In genomic region chr5:156155638-156156037, GRCh38 we compare ENCODE assay signal across 25 cellular contexts.
DNase-seq lines count a peak whose midpoint lies in the region; ATAC-seq, FAIRE-seq and TF ChIP-seq lines count a peak whose summit lies in the region.
"Had no signal": no experiment of that assay in that cellular context is flagged by ENCODE, and none has a peak within 500 bp of the region (broad histone marks: within the 10 kb centered on the region; RNA-seq: fewer than 3 reads in every experiment).

No MANE protein-coding gene starts in this region.

- DNase-seq in right lobe of liver (peak in 1 of 3 donors; percentile 53), HepG2 (ENCODE audit: low spot score) (no peak), body of pancreas (peak; percentile 27 to 55 (median 42)), left kidney (ENCODE audit: low read depth, low spot score) (peak; percentile 39), NCI-H510A (lab: John Stamatoyannopoulos, UW) (no peak), frontal cortex (ENCODE audit: low spot score in 2 of 2) (no peak), GM10248 (ENCODE audit: extremely low spot score) (no peak)
- no peak for DNase-seq in naive thymus-derived CD4-positive, alpha-beta T cell
- DNase-seq: activated CD4-positive, alpha-beta T cell treated with anti-CD3 and anti-CD28 coated beads for 1 hour; activated CD8-positive, alpha-beta T cell treated with anti-CD3 and anti-CD28 coated beads for 36 hours; activated effector memory CD4-positive, alpha-beta T cell treated with Interleukin-2 at 50 U/mL for 16 hours; activated naive CD8-positive, alpha-beta T cell treated with anti-CD3 and anti-CD28 coated beads, Interleukin-2, amount 10 ng/mL, durations not matched to agents 7 days and 5 days; CD8-positive, alpha-beta memory T cell; EL; heart left ventricle; KG1; NCI-H1436 treated with DMSO at 0.1 percent for 48 hours; NCI-H526; RPMI8226; stomach had no signal

- H3K4me3 ChIP-seq in right lobe of liver = no peak overlapping the region
- H3K4me3 ChIP-seq in HepG2 (replicated peaks in 1 of 3; ENCODE audit: insufficient read depth in 1 of 3, low read depth in 2 of 3, low read length in 3 of 3) = no peak overlapping the region
- no peak overlapping the region for H3K4me3 ChIP-seq in body of pancreas
- no peak overlapping the region for H3K4me3 ChIP-seq in naive thymus-derived CD4-positive, alpha-beta T cell (ENCODE audit: low read length)
- H3K4me3 ChIP-seq: heart left ventricle, stomach, tibial nerve had no signal

- no peak overlapping the region for H3K9ac ChIP-seq in HepG2 (ENCODE audit: insufficient read depth, low read depth, low read length)

- no peaks in the 10 kb centered on the region for H3K36me3 Mint-ChIP-seq in naive thymus-derived CD4-positive, alpha-beta T cell
- H3K36me3 Mint-ChIP-seq: activated naive CD8-positive, alpha-beta T cell treated with anti-CD3 and anti-CD28 coated beads, Interleukin-2, amount 10 ng/mL, durations not matched to agents 7 days and 5 days; CD8-positive, alpha-beta memory T cell had no signal

- 15% methylated on average over 4 of the region's 4 CpGs for WGBS in right lobe of liver (ENCODE audit: insufficient coverage, low coverage, low lambda C conversion rate, missing lambda C conversion rate)
- WGBS in HepG2 (ENCODE audit: low lambda C conversion rate) = 5% methylated on average over 4 of the region's 4 CpGs
- 13 to 14% methylated on average over 4 of the region's 4 CpGs for WGBS in body of pancreas, 2 donors

- H3K4me2 ChIP-seq in HepG2 (ENCODE audit: low read depth, low read length) = no peak overlapping the region

- no peaks in the 10 kb centered on the region for H3K27me3 ChIP-seq in right lobe of liver
- no peaks in the 10 kb centered on the region for H3K27me3 ChIP-seq in HepG2 (ENCODE audit: control insufficient read depth in 1 of 2, insufficient read depth in 2 of 2, low read length in 2 of 2)
- H3K27me3 ChIP-seq in body of pancreas = no peaks in the 10 kb centered on the region
- no peaks in the 10 kb centered on the region for H3K27me3 ChIP-seq in naive thymus-derived CD4-positive, alpha-beta T cell (ENCODE audit: control insufficient read depth in 2 of 2, insufficient read depth in 2 of 2, low read length in 2 of 2)
- H3K27me3 ChIP-seq: heart left ventricle, stomach, tibial nerve had no signal

- no peak for TF ChIP-seq POLR2A in right lobe of liver (IDR thresholded peaks at IDR 0.05)
- TF ChIP-seq POLR2A in HepG2 (IDR thresholded peaks at IDR 0.05; ENCODE audit: insufficient read depth in 1 of 2, low read depth in 2 of 2, low read length in 2 of 2) = no peak
- TF ChIP-seq POLR2A in body of pancreas (IDR thresholded peaks at IDR 0.05) = no peak

- H3K4me3 Mint-ChIP-seq in naive thymus-derived CD4-positive, alpha-beta T cell = no peak overlapping the region
- H3K4me3 Mint-ChIP-seq: activated CD8-positive, alpha-beta T cell treated with anti-CD3 and anti-CD28 coated beads for 36 hours; activated naive CD8-positive, alpha-beta T cell treated with anti-CD3 and anti-CD28 coated beads, Interleukin-2, amount 10 ng/mL, durations not matched to agents 7 days and 5 days; B cell; CD8-positive, alpha-beta memory T cell; central memory CD8-positive, alpha-beta T cell had no signal

- POLR2A ChIA-PET in HepG2 (lab: Yijun Ruan, JAX) = no interaction called here
- POLR2A ChIA-PET in naive thymus-derived CD4-positive, alpha-beta T cell (lab: Charles Lee) = no interaction called here
- POLR2A ChIA-PET in GM10248 (lab: Yijun Ruan, JAX) = no interaction called here

- TF ChIP-seq CTCF in right lobe of liver (IDR thresholded peaks at IDR 0.05) (no peak), HepG2 (CRISPR knock-in tag; IDR thresholded peaks at IDR 0.05) (no peak), body of pancreas (IDR thresholded peaks at IDR 0.05) (no peak), GM10248 (IDR thresholded peaks at IDR 0.05; ENCODE audit: control extremely low read depth, extremely low read depth, low read depth, missing control alignments) (no peak)

- no peak for FAIRE-seq in HepG2 (lab: Jason Lieb, UNC)
- no peak for FAIRE-seq in frontal cortex (lab: Jason Lieb, UNC)
- FAIRE-seq: astrocyte had no signal

- no peaks in the 10 kb centered on the region for H3K4me1 Mint-ChIP-seq in naive thymus-derived CD4-positive, alpha-beta T cell
- H3K4me1 Mint-ChIP-seq: activated naive CD8-positive, alpha-beta T cell treated with anti-CD3 and anti-CD28 coated beads, Interleukin-2, amount 10 ng/mL, durations not matched to agents 7 days and 5 days; B cell; CD8-positive, alpha-beta memory T cell; central memory CD8-positive, alpha-beta T cell had no signal

- peak; percentile 54 to 80 (median 66) for ATAC-seq in right lobe of liver
- ATAC-seq in HepG2 = no peak
- ATAC-seq in body of pancreas = no peak
- no peak for ATAC-seq in naive thymus-derived CD4-positive, alpha-beta T cell
- ATAC-seq: activated CD8-positive, alpha-beta T cell treated with anti-CD3 and anti-CD28 coated beads for 36 hours; heart left ventricle had no signal

- H3K9me3 Mint-ChIP-seq in naive thymus-derived CD4-positive, alpha-beta T cell = no peaks in the 10 kb centered on the region
- H3K9me3 Mint-ChIP-seq: activated CD8-positive, alpha-beta T cell treated with anti-CD3 and anti-CD28 coated beads for 36 hours; activated naive CD8-positive, alpha-beta T cell treated with anti-CD3 and anti-CD28 coated beads, Interleukin-2, amount 10 ng/mL, durations not matched to agents 7 days and 5 days; CD8-positive, alpha-beta memory T cell; central memory CD8-positive, alpha-beta T cell had no signal

- in situ Hi-C loops in HepG2 (cut with HindIII; ENCODE audit: extremely low pct_ligation_motif_present, low pct_unique_long_range_greater_than_20kb) = no loop called here

- TF ChIP-seq RAD21 in HepG2 (CRISPR knock-in tag; IDR thresholded peaks at IDR 0.05) = no peak

- H3K27me3 Mint-ChIP-seq in naive thymus-derived CD4-positive, alpha-beta T cell = peaks cover under 1 to 15% (median 5%) of the 10 kb centered on the region in 5 donors
- H3K27me3 Mint-ChIP-seq: activated CD8-positive, alpha-beta T cell treated with anti-CD3 and anti-CD28 coated beads for 36 hours; B cell; progenitor cell of endocrine pancreas had no signal

- BruUV-seq in HepG2 (replicated peaks; lab: Mats Ljungman, UMichigan) = no TSS peak

- H3K9me3 ChIP-seq in right lobe of liver (no peaks in the 10 kb centered on the region), HepG2 (ENCODE audit: low read length) (no peaks in the 10 kb centered on the region), body of pancreas (no peaks in the 10 kb centered on the region)
- no peaks in the 10 kb centered on the region for H3K9me3 ChIP-seq in naive thymus-derived CD4-positive, alpha-beta T cell (ENCODE audit: control insufficient read depth in 2 of 3, low read length in 3 of 3)
- H3K9me3 ChIP-seq: heart left ventricle, stomach, tibial nerve had no signal

- no peak overlapping the region for H3K27ac Mint-ChIP-seq in naive thymus-derived CD4-positive, alpha-beta T cell
- H3K27ac Mint-ChIP-seq: activated CD8-positive, alpha-beta T cell treated with anti-CD3 and anti-CD28 coated beads for 36 hours; activated naive CD8-positive, alpha-beta T cell treated with anti-CD3 and anti-CD28 coated beads, Interleukin-2, amount 10 ng/mL, durations not matched to agents 7 days and 5 days; B cell; CD8-positive, alpha-beta memory T cell; progenitor cell of endocrine pancreas had no signal

- H3K27ac ChIP-seq in right lobe of liver (no peak overlapping the region), HepG2 (ENCODE audit: extremely low read length, insufficient read depth, low read length) (no peak overlapping the region), body of pancreas (no peak overlapping the region)
- no peak overlapping the region for H3K27ac ChIP-seq in naive thymus-derived CD4-positive, alpha-beta T cell (ENCODE audit: low read depth, low read length)
- H3K27ac ChIP-seq: heart left ventricle, stomach, tibial nerve had no signal

- H2AFZ ChIP-seq in HepG2 (ENCODE audit: low read length) = no peak overlapping the region

- H3K36me3 ChIP-seq in right lobe of liver (no peaks in the 10 kb centered on the region), HepG2 (replicated peaks in 1 of 2; ENCODE audit: control insufficient read depth in 1 of 2, insufficient read depth in 2 of 2, low read length in 2 of 2) (no peaks in the 10 kb centered on the region), body of pancreas (replicated peaks in 1 of 2; ENCODE audit: insufficient read depth in 1 of 2, low read depth in 2 of 2) (no peaks in the 10 kb centered on the region)
- H3K36me3 ChIP-seq in naive thymus-derived CD4-positive, alpha-beta T cell (ENCODE audit: control insufficient read depth in 2 of 3, insufficient read depth in 3 of 3, low read length in 3 of 3) = no peaks in the 10 kb centered on the region
- H3K36me3 ChIP-seq: heart left ventricle, stomach, tibial nerve had no signal

- H3K4me1 ChIP-seq in right lobe of liver (no peaks in the 10 kb centered on the region), HepG2 (ENCODE audit: insufficient read depth, low read length) (no peaks in the 10 kb centered on the region), body of pancreas (no peaks in the 10 kb centered on the region)
- H3K4me1 ChIP-seq in naive thymus-derived CD4-positive, alpha-beta T cell (ENCODE audit: control insufficient read depth in 2 of 2, insufficient read depth in 2 of 2, low read length in 2 of 2) = no peaks in the 10 kb centered on the region
- H3K4me1 ChIP-seq: heart left ventricle, stomach, tibial nerve had no signal

- intact Hi-C loops in right lobe of liver (cut with DNase I) = no loop called here
- intact Hi-C loops in HepG2 (cut with micrococcal nuclease; ENCODE audit: unreplicated experiment) = no loop called here
- intact Hi-C loops in body of pancreas (cut with DNase I) = no loop called here
- intact Hi-C loops in naive thymus-derived CD4-positive, alpha-beta T cell (cut with micrococcal nuclease) = no loop called here

- no peaks in the 10 kb centered on the region for H4K20me1 ChIP-seq in HepG2 (ENCODE audit: insufficient read depth, low read length)

- no peaks in the 10 kb centered on the region for H3K79me2 ChIP-seq in HepG2 (ENCODE audit: insufficient read depth, low read length)

- TF ChIP-seq EP300 in HepG2 (IDR thresholded peaks at IDR 0.05; ENCODE audit: low read depth in 2 of 2, low read length in 2 of 2) (no peak), HepG2 (CRISPR knock-in tag; IDR thresholded peaks at IDR 0.05; ENCODE audit: borderline replicate concordance) (no peak)

- CTCF ChIA-PET in HepG2 (lab: Yijun Ruan, JAX; ENCODE audit: low intra/inter-chr PET ratio, low total read pairs) = no interaction called here
- CTCF ChIA-PET in naive thymus-derived CD4-positive, alpha-beta T cell (lab: Charles Lee) = no interaction called here
- CTCF ChIA-PET in GM10248 (lab: Yijun Ruan, JAX) = interaction anchor here (1.3 kb wide), 1 partner anchor 23 kb away, joined by 3 read pairs; no protein-coding TSS in a partner anchor

Comparison
In these comparisons a context has a peak if more than half of its experiments do, and no peak if none do; other contexts are left out.
1. ATAC-seq: peak in right lobe of liver (4 of 4); none in HepG2 (single experiment), body of pancreas (single experiment) and naive thymus-derived CD4-positive, alpha-beta T cell (single experiment).
2. DNase-seq: peak in body of pancreas (4 of 4) and left kidney (single experiment); none in HepG2 (single experiment), naive thymus-derived CD4-positive, alpha-beta T cell (0 of 9), NCI-H510A (single experiment), frontal cortex (0 of 2) and GM10248 (single experiment).